ENCODE assay signal across 20 cellular contexts in the genomic region with DNA sequence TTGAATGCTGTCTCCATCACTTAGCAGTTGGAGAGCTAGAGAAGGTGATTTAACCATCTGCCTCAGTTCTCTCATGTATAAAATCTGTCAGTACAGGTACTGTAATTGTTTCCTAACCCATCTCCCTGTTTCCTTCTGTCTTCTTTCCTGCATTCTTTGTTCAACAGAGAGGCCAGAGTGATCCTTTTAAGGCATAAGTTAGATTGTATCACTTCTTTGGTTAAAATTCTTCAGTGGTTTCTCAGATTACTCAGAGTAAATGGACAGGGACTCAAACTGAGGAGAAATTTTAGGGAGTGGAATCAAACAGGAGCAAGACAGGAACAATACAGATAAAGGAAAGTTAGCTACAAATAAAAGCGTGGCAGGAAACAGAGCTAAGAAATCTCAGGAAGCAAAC.
"Had no signal": no experiment of that assay in that cellular context is flagged by ENCODE, and none has a peak within 500 bp of the region (broad histone marks: within the 10 kb centered on the region; RNA-seq: fewer than 3 reads in every experiment).

No MANE protein-coding gene starts in this region.

- H3K27me3 ChIP-seq: ovary had no signal

- DNase-seq: activated gamma-delta T cell treated with Interleukin-2 at 50 U/mL for 16 hours; activated T-cell treated with anti-CD3 and anti-CD28 coated beads, Interleukin-2, amount 50 U/mL, for 1 hour; amniotic stem cell; cerebellar nuclear complex; endodermal cell; heart right ventricle; kidney; lower lobe of right lung; naive thymus-derived CD8-positive, alpha-beta T cell; ovary; stimulated activated CD4-positive, alpha-beta T cell treated with anti-CD3 and anti-CD28 coated beads, Interleukin-4, amount 100 ng/mL, for 4 hours; stimulated activated naive CD8-positive, alpha-beta T cell treated with anti-CD3 and anti-CD28 coated beads, Interleukin-15, Interleukin-2, amounts not matched to agents 100 U/mL and 50 U/mL, for 24 hours; T-cell; upper lobe of right lung had no signal

- H3K9me3 Mint-ChIP-seq: activated naive CD4-positive, alpha-beta T cell treated with anti-CD3 and anti-CD28 coated beads, Interleukin-2, amount 50 U/mL, for 72 hours; endodermal cell; T-cell had no signal

- H3K4me1 ChIP-seq: heart right ventricle, lower lobe of right lung, prostate gland, upper lobe of right lung had no signal

- ATAC-seq: activated naive CD4-positive, alpha-beta T cell treated with anti-CD3 and anti-CD28 coated beads, Interleukin-2, amount 50 U/mL, for 72 hours; heart right ventricle; left lobe of liver; lower lobe of right lung; naive thymus-derived CD8-positive, alpha-beta T cell; stimulated activated naive CD8-positive, alpha-beta T cell treated with anti-CD3 and anti-CD28 coated beads, Interleukin-15, Interleukin-2, amounts not matched to agents 100 U/mL and 50 U/mL, for 24 hours; T-cell; upper lobe of right lung had no signal

- H3K27ac Mint-ChIP-seq: activated naive CD4-positive, alpha-beta T cell treated with anti-CD3 and anti-CD28 coated beads, Interleukin-2, amount 50 U/mL, for 72 hours; endodermal cell; naive thymus-derived CD8-positive, alpha-beta T cell; T-cell; T-helper 2 cell treated with Interferon-gamma antibody and Interleukin-4, amounts not matched to agents 5 μg/mL and 100 μg/mL, for 36 hours had no signal

- H3K36me3 ChIP-seq: heart right ventricle, lower lobe of right lung, ovary, prostate gland, upper lobe of right lung had no signal

- H3K4me3 ChIP-seq: coronary artery, heart right ventricle, lower lobe of right lung, ovary, prostate gland, upper lobe of right lung had no signal

- H3K36me3 Mint-ChIP-seq: activated naive CD4-positive, alpha-beta T cell treated with anti-CD3 and anti-CD28 coated beads, Interleukin-2, amount 50 U/mL, for 72 hours had no signal

- H3K27ac ChIP-seq: coronary artery, epithelial cell of prostate, heart right ventricle, lower lobe of right lung, ovary, prostate gland, upper lobe of right lung had no signal

- H3K9me3 ChIP-seq: lower lobe of right lung, prostate gland, upper lobe of right lung had no signal

- H3K4me3 Mint-ChIP-seq: endodermal cell; naive thymus-derived CD8-positive, alpha-beta T cell; T-cell; T-helper 2 cell treated with Interferon-gamma antibody and Interleukin-4, amounts not matched to agents 5 μg/mL and 100 μg/mL, for 36 hours had no signal
